ENCODE assay signal across 8 cellular contexts in the genomic region with DNA sequence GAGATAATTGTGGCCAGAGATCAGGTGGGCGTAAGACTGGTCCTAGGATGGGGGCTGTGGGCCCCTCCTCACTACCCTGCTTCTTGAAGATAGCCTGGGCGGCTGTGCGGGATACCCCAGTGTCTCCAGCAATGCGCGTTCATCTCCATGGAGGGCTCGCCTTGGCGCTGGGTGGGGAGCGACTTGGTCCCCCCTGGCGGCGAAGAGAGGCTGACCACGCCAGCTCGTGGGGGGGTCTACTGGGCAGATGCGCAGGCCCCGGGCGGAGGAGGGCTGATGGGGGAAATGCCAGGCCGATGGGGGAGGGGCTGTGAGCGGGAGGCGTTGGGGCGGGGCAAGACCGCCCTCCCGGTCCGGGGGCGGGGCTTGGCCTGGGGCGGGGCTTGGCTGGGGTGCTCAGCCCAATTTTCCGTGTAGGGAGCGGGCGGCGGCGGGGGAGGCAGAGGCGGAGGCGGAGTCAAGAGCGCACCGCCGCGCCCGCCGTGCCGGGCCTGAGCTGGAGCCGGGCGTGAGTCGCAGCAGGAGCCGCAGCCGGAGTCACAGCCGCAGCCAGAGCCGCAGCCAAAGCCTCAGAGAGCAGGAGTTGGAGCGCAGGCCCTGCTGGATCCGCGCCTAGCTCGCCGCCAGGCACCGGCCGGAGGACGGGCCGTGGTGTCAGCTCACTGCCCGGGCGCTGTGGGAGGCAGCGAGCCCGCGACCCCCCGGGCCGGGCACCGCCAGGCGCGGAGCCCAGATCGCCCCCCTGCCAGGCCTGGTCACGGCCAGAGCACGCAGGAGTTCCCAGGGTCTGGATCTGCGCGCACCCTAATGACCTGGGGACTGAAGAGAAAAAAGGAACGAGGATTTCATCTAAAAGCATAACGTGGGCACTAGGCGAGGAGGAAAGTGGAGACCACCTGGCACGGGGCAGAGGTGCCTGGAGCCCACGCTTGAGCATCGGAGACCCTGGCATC. TPM values are rescaled to one million over a fixed set of nuclear protein-coding genes. Genes with fewer than 3 reads are reported as not detected.
DNase-seq lines count a peak whose midpoint lies in the region; ATAC-seq and TF ChIP-seq lines count a peak whose summit lies in the region.

A gene with protein sequence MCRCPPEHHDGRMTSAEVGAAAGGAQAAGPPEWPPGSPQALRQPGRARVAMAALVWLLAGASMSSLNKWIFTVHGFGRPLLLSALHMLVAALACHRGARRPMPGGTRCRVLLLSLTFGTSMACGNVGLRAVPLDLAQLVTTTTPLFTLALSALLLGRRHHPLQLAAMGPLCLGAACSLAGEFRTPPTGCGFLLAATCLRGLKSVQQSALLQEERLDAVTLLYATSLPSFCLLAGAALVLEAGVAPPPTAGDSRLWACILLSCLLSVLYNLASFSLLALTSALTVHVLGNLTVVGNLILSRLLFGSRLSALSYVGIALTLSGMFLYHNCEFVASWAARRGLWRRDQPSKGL (plus strand): TSS at position 509 of the 953 bp plus-strand sequence. CDS start 670 bp downstream, outside the sequence.

- no peaks in the 10 kb centered on the region for H3K27me3 ChIP-seq in Peyer's patch

- ATAC-seq in GM21619 (IDR thresholded peaks at IDR 0.05; ENCODE audit: unreplicated experiment), result peak; percentile 60
- peak; percentile 81 for ATAC-seq in activated T-helper 17 cell treated with anti-CD3 and anti-CD28 coated beads, Interleukin-2, amount 50 U/mL, for 72 hours (replicated peaks)
- ATAC-seq in natural killer cell treated with Interleukin-12 subunit alpha and Interleukin-12 subunit beta and Interleukin-15 and Interleukin-18, amount 100 ng/mL, for 72 hours, result peak; percentile 93 to 94

- peak; percentile 56 to 74 for TF ChIP-seq POLR2A in Peyer's patch (IDR thresholded peaks at IDR 0.05)

- no peaks in the 10 kb centered on the region for H3K9me3 Mint-ChIP-seq in activated T-helper 17 cell treated with anti-CD3 and anti-CD28 coated beads, Interleukin-2, amount 50 U/mL, for 72 hours
- H3K9me3 Mint-ChIP-seq in natural killer cell treated with Interleukin-12 subunit alpha and Interleukin-12 subunit beta and Interleukin-15 and Interleukin-18, amount 100 ng/mL, for 72 hours, result no peaks in the 10 kb centered on the region

- peak within 1 kb of the TSS; percentile 94 for H3K27ac Mint-ChIP-seq in activated T-helper 17 cell treated with anti-CD3 and anti-CD28 coated beads, Interleukin-2, amount 50 U/mL, for 72 hours
- H3K27ac Mint-ChIP-seq in natural killer cell treated with Interleukin-12 subunit alpha and Interleukin-12 subunit beta and Interleukin-15 and Interleukin-18, amount 100 ng/mL, for 72 hours, result peak within 1 kb of the TSS; percentile 90 to 92

- H3K4me1 ChIP-seq in Peyer's patch, result peaks cover 3 to 28% (median 16%) of the 10 kb centered on the region in 4 donors

- H3K4me1 Mint-ChIP-seq in activated T-helper 17 cell treated with anti-CD3 and anti-CD28 coated beads, Interleukin-2, amount 50 U/mL, for 72 hours, result peaks cover 10% of the 10 kb centered on the region
- peaks cover 10 to 12% of the 10 kb centered on the region in 2 donors for H3K4me1 Mint-ChIP-seq in natural killer cell treated with Interleukin-12 subunit alpha and Interleukin-12 subunit beta and Interleukin-15 and Interleukin-18, amount 100 ng/mL, for 72 hours (ENCODE audit: low read depth in 2 of 2)

- peak within 1 kb of the TSS; percentile 89 to 95 (median 90) for H3K27ac ChIP-seq in Peyer's patch

- H3K4me3 ChIP-seq in Peyer's patch (peak within 1 kb of the TSS; percentile 49 to 78 (median 64)), fibroblast of mammary gland (ENCODE audit: control insufficient read depth, low read depth, low read length) (peak within 1 kb of the TSS; percentile 74)

- in situ Hi-C loops in KBM-7 (cut with MboI; ENCODE audit: low pct_unique_long_range_greater_than_20kb, low sequenced_read_pairs), result no loop called here

- H3K36me3 Mint-ChIP-seq in activated T-helper 17 cell treated with anti-CD3 and anti-CD28 coated beads, Interleukin-2, amount 50 U/mL, for 72 hours (ENCODE audit: low read depth), result no peaks in the 10 kb centered on the region
- H3K36me3 Mint-ChIP-seq in natural killer cell treated with Interleukin-12 subunit alpha and Interleukin-12 subunit beta and Interleukin-15 and Interleukin-18, amount 100 ng/mL, for 72 hours, result no peaks in the 10 kb centered on the region

- H3K9me3 ChIP-seq in Peyer's patch, result no peaks in the 10 kb centered on the region

- peak; percentile 81 for DNase-seq in DMS53 (lab: John Stamatoyannopoulos, UW)
- peak; percentile 89 for DNase-seq in KBM-7
- peak; percentile 96 to 98 (median 98) for DNase-seq in Peyer's patch
- peak; percentile 86 for DNase-seq in fibroblast of mammary gland (ENCODE audit: low read depth)
- DNase-seq in natural killer cell treated with Interleukin-12 subunit alpha and Interleukin-12 subunit beta and Interleukin-15 and Interleukin-18, amount 100 ng/mL, for 72 hours (ENCODE audit: low spot score), result peak; percentile 95
- peak; percentile 90 for DNase-seq in stimulated activated naive CD4-positive, alpha-beta T cell treated with Interleukin-2 at 50 U/mL for 16 hours (lab: John Stamatoyannopoulos, UW)

- no peaks in the 10 kb centered on the region for H3K36me3 ChIP-seq in Peyer's patch

- peak in 5 of 6 experiments; percentile 11 to 32 (median 17) for TF ChIP-seq CTCF in Peyer's patch (IDR thresholded peaks at IDR 0.05)
- TF ChIP-seq CTCF in fibroblast of mammary gland (conservative IDR thresholded peaks at IDR 0.05; ENCODE audit: control insufficient read depth, insufficient read depth, low read depth, low read length), result peak; percentile 31

- H3K4me3 Mint-ChIP-seq in activated T-helper 17 cell treated with anti-CD3 and anti-CD28 coated beads, Interleukin-2, amount 50 U/mL, for 72 hours, result peak within 1 kb of the TSS; percentile 85
- peak within 1 kb of the TSS; percentile 85 for H3K4me3 Mint-ChIP-seq in natural killer cell treated with Interleukin-12 subunit alpha and Interleukin-12 subunit beta and Interleukin-15 and Interleukin-18, amount 100 ng/mL, for 72 hours

- H3K27me3 Mint-ChIP-seq in activated T-helper 17 cell treated with anti-CD3 and anti-CD28 coated beads, Interleukin-2, amount 50 U/mL, for 72 hours, result no peaks in the 10 kb centered on the region
- H3K27me3 Mint-ChIP-seq in natural killer cell treated with Interleukin-12 subunit alpha and Interleukin-12 subunit beta and Interleukin-15 and Interleukin-18, amount 100 ng/mL, for 72 hours, result no peaks in the 10 kb centered on the region

RNA-seq across cellular contexts. Expression of the gene that starts here (rescaled TPM):
- 1 to 10 TPM; 1.7 to 9.9 (median 7.3) TPM for total RNA-seq in Peyer's patch
- total RNA-seq in activated T-helper 17 cell treated with anti-CD3 and anti-CD28 coated beads, Interleukin-2, amount 50 U/mL, for 72 hours, result 10 to 100 TPM in 1 of 2 donors, 1 to 10 TPM in 1; 5.8 to 16.1 TPM
- 1 to 10 TPM; 3.4 to 6.8 TPM for total RNA-seq in natural killer cell treated with Interleukin-12 subunit alpha and Interleukin-12 subunit beta and Interleukin-15 and Interleukin-18, amount 100 ng/mL, for 72 hours

Comparison
In these comparisons a context has a peak if more than half of its experiments do, and no peak if none do; other contexts are left out.
1. Peak in every context shown above with its lines: DNase-seq, ATAC-seq, H3K4me3 ChIP-seq and H3K27ac ChIP-seq.